ENCODE assay signal across 15 cellular contexts in the genomic region with DNA sequence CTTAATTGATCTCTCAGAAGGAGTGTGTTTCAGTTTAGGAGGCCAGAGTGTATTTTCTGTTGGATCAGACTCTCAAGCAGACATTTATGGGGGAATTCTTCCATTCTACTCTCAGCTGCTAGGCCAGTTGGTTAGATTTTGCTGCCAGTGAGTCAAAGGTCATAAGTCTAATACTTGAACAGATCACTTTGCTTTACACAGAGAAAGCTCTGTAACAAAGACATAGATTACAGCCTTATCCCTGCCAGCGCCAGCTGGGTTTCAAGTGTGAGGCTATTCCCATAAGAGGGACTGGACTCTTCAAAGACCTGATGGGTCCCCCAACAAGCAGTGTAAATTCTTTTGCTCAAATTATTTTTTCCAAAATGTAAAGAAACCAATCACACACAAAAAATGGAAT.
DNase-seq lines count a peak whose midpoint lies in the region; ATAC-seq and TF ChIP-seq lines count a peak whose summit lies in the region.
"Had no signal": no experiment of that assay in that cellular context is flagged by ENCODE, and none has a peak within 500 bp of the region (broad histone marks: within the 10 kb centered on the region; RNA-seq: fewer than 3 reads in every experiment).

No MANE protein-coding gene starts in this region.

- H3K79me1 ChIP-seq in neuronal stem cell (ENCODE audit: low read depth, low read length), result no peaks in the 10 kb centered on the region

- intact Hi-C loops in Caco-2 (cut with micrococcal nuclease; ENCODE audit: unreplicated experiment), result loop anchor here (5.0 to 10.0 kb wide), 2 partner anchors 142 to 390 kb away; no protein-coding TSS in a partner anchor

- WGBS in neuronal stem cell (ENCODE audit: extremely low coverage in 2 of 2, insufficient read length in 2 of 2, insufficient replicate concordance in 1 of 2), 2 donors, result no CpG with 5 or more reads among the region's 1 CpG

- H2BK120ac ChIP-seq in neuronal stem cell (ENCODE audit: low read depth, low read length), result no peak overlapping the region

- H3K9ac ChIP-seq in fibroblast of lung (ENCODE audit: insufficient read depth, low read length) (no peak overlapping the region), neuronal stem cell (ENCODE audit: low read depth, low read length, poor library complexity) (no peak overlapping the region)

- peaks cover 19% of the 10 kb centered on the region for H3K4me1 Mint-ChIP-seq in Caco-2 (ENCODE audit: low read depth, unreplicated experiment)

- no peak overlapping the region for H3K23ac ChIP-seq in neuronal stem cell (ENCODE audit: low read depth, low read length, poor library complexity)

- no peak overlapping the region for H4K91ac ChIP-seq in neuronal stem cell (ENCODE audit: low read depth, low read length, poor library complexity)

- H4K8ac ChIP-seq in neuronal stem cell (ENCODE audit: low read depth, low read length), result no peak overlapping the region

- POLR2A ChIA-PET in Caco-2 (lab: Charles Lee), result no interaction called here

- no TSS peak for BruUV-seq in Caco-2 (replicated peaks; lab: Mats Ljungman, UMichigan)

- DNase-seq in Caco-2, result no peak
- peak; percentile 41 for DNase-seq in NCI-H524 treated with DMSO at 0.1 percent for 48 hours (lab: John Stamatoyannopoulos, UW)
- DNase-seq in fibroblast of lung (ENCODE audit: low read depth in 2 of 2), result peak; percentile 19 to 47
- no peak for DNase-seq in neuronal stem cell (ENCODE audit: low spot score)
- DNase-seq in globus pallidus (ENCODE audit: low spot score), result no peak
- no peak for DNase-seq in HCEC 1CT
- no peak for DNase-seq in activated effector memory CD4-positive, alpha-beta T cell treated with Interleukin-2 at 50 U/mL for 16 hours
- DNase-seq: activated CD8-positive, alpha-beta memory T cell treated with anti-CD3 and anti-CD28 coated beads for 24 hours; activated naive CD4-positive, alpha-beta T cell treated with Interleukin-2 at 50 U/mL for 16 hours; brain microvascular endothelial cell; MV-4-11; SW 1271; upper lobe of right lung had no signal

- H3K14ac ChIP-seq in neuronal stem cell (ENCODE audit: low read length), result no peak overlapping the region

- H3K9me3 ChIP-seq in Caco-2, result no peaks in the 10 kb centered on the region
- no peaks in the 10 kb centered on the region for H3K9me3 ChIP-seq in fibroblast of lung (ENCODE audit: control insufficient read depth, insufficient read depth, low read depth, low read length)
- H3K9me3 ChIP-seq in neuronal stem cell (replicated peaks in 1 of 2; ENCODE audit: control insufficient read depth in 2 of 2, insufficient read depth in 1 of 2, low read depth in 1 of 2, low read length in 2 of 2), result peaks cover 2% of the 10 kb centered on the region in 2 donors
- H3K9me3 ChIP-seq: upper lobe of right lung had no signal

- peaks cover 5% of the 10 kb centered on the region for H3K4me1 ChIP-seq in Caco-2
- no peaks in the 10 kb centered on the region for H3K4me1 ChIP-seq in fibroblast of lung (ENCODE audit: control insufficient read depth, extremely low read depth, insufficient read depth, low read length)
- H3K4me1 ChIP-seq in neuronal stem cell (ENCODE audit: control insufficient read depth in 2 of 2, insufficient read depth in 1 of 2, low read depth in 1 of 2, low read length in 2 of 2), result peaks cover 2 to 15% of the 10 kb centered on the region in 2 donors
- H3K4me1 ChIP-seq: upper lobe of right lung had no signal

- no peak overlapping the region for H3K18ac ChIP-seq in neuronal stem cell (ENCODE audit: low read length)

- H2AFZ ChIP-seq in fibroblast of lung (ENCODE audit: low read length) (peak overlapping the region; percentile 36), neuronal stem cell (ENCODE audit: low read length) (peak overlapping the region; percentile 83)

- H2BK5ac ChIP-seq in neuronal stem cell (ENCODE audit: low read length), result no peak overlapping the region

- H2BK15ac ChIP-seq in neuronal stem cell (ENCODE audit: low read length), result no peak overlapping the region

- H3K4me2 ChIP-seq in fibroblast of lung (ENCODE audit: extremely low read depth, insufficient read depth, low read length) (no peak overlapping the region), neuronal stem cell (ENCODE audit: insufficient read depth, low read length, poor library complexity, severe bottlenecking) (no peak overlapping the region)

- no peak overlapping the region for H3K27ac ChIP-seq in fibroblast of lung (ENCODE audit: insufficient read depth, low read length)
- no peak overlapping the region for H3K27ac ChIP-seq in neuronal stem cell (replicated peaks; ENCODE audit: low read length)
- H3K27ac ChIP-seq: brain microvascular endothelial cell, upper lobe of right lung had no signal

- no peaks in the 10 kb centered on the region for H3K36me3 ChIP-seq in Caco-2 (ENCODE audit: control insufficient read depth, insufficient read depth, low read length)
- H3K36me3 ChIP-seq in fibroblast of lung (ENCODE audit: control insufficient read depth, insufficient read depth, low read length), result no peaks in the 10 kb centered on the region
- H3K36me3 ChIP-seq in neuronal stem cell (replicated peaks in 1 of 2; ENCODE audit: control insufficient read depth in 2 of 2, insufficient read depth in 2 of 2, low read length in 2 of 2), result no peaks in the 10 kb centered on the region
- H3K36me3 ChIP-seq: brain microvascular endothelial cell, upper lobe of right lung had no signal

- H3K27ac Mint-ChIP-seq in Caco-2 (ENCODE audit: unreplicated experiment), result peak overlapping the region; percentile 77
- H3K27ac Mint-ChIP-seq: natural killer cell treated with Interleukin-12 subunit alpha and Interleukin-12 subunit beta and Interleukin-15 and Interleukin-18, amount 100 ng/mL, for 72 hours had no signal

- H3K9me3 Mint-ChIP-seq in Caco-2 (ENCODE audit: unreplicated experiment), result no peaks in the 10 kb centered on the region
- H3K9me3 Mint-ChIP-seq: natural killer cell treated with Interleukin-12 subunit alpha and Interleukin-12 subunit beta and Interleukin-15 and Interleukin-18, amount 100 ng/mL, for 72 hours had no signal

- H2AK5ac ChIP-seq in neuronal stem cell (ENCODE audit: low read depth, low read length), result no peak overlapping the region

- no peak overlapping the region for H3K4ac ChIP-seq in neuronal stem cell (ENCODE audit: low read length)

- H3K4me3 ChIP-seq in Caco-2 (ENCODE audit: low read depth, low read length) (no peak overlapping the region), fibroblast of lung (replicated peaks in 1 of 4; ENCODE audit: control extremely low read depth in 1 of 4, insufficient read depth in 1 of 4, low read depth in 3 of 4, low read length in 4 of 4) (no peak overlapping the region), neuronal stem cell (ENCODE audit: low read length in 2 of 2) (no peak overlapping the region)
- H3K4me3 ChIP-seq: upper lobe of right lung had no signal

- H3K27me3 Mint-ChIP-seq in Caco-2 (ENCODE audit: insufficient read depth, unreplicated experiment), result no peaks in the 10 kb centered on the region
- H3K27me3 Mint-ChIP-seq: natural killer cell treated with Interleukin-12 subunit alpha and Interleukin-12 subunit beta and Interleukin-15 and Interleukin-18, amount 100 ng/mL, for 72 hours had no signal

- no peaks in the 10 kb centered on the region for H3K79me2 ChIP-seq in fibroblast of lung (ENCODE audit: control insufficient read depth, insufficient read depth, low read length)

- no peak for ATAC-seq in GM18498 (IDR thresholded peaks at IDR 0.05; ENCODE audit: unreplicated experiment)
- ATAC-seq: natural killer cell treated with Interleukin-12 subunit alpha and Interleukin-12 subunit beta and Interleukin-15 and Interleukin-18, amount 100 ng/mL, for 72 hours; upper lobe of right lung had no signal

- H3K27me3 ChIP-seq in Caco-2 (replicated peaks; ENCODE audit: control insufficient read depth, insufficient read depth, low read length) (no peaks in the 10 kb centered on the region), fibroblast of lung (ENCODE audit: control insufficient read depth, insufficient read depth, low read length) (no peaks in the 10 kb centered on the region), neuronal stem cell (ENCODE audit: control insufficient read depth in 3 of 3, insufficient read depth in 3 of 3, low read depth in 1 of 3, low read length in 3 of 3) (no peaks in the 10 kb centered on the region)
- H3K27me3 ChIP-seq: brain microvascular endothelial cell, upper lobe of right lung had no signal

- no peaks in the 10 kb centered on the region for H3K36me3 Mint-ChIP-seq in Caco-2 (ENCODE audit: insufficient read depth, unreplicated experiment)
- H3K36me3 Mint-ChIP-seq: natural killer cell treated with Interleukin-12 subunit alpha and Interleukin-12 subunit beta and Interleukin-15 and Interleukin-18, amount 100 ng/mL, for 72 hours had no signal

- no peak overlapping the region for H2BK12ac ChIP-seq in neuronal stem cell (ENCODE audit: low read length)

- H3K4me3 Mint-ChIP-seq in Caco-2 (ENCODE audit: unreplicated experiment), result no peak overlapping the region
- H3K4me3 Mint-ChIP-seq: natural killer cell treated with Interleukin-12 subunit alpha and Interleukin-12 subunit beta and Interleukin-15 and Interleukin-18, amount 100 ng/mL, for 72 hours had no signal

- CTCF ChIA-PET in Caco-2 (lab: Charles Lee), result no interaction called here

- no peaks in the 10 kb centered on the region for H4K20me1 ChIP-seq in fibroblast of lung (ENCODE audit: control insufficient read depth, extremely low read depth, insufficient read depth, low read length)

- TF ChIP-seq CTCF in Caco-2 (IDR thresholded peaks at IDR 0.05; ENCODE audit: insufficient read depth in 1 of 2, low read depth in 1 of 2, low read length in 1 of 2, severe bottlenecking in 1 of 2, unreplicated experiment in 1 of 2) (no peak), fibroblast of lung (conservative IDR thresholded peaks at IDR 0.05 in 1 of 2, IDR thresholded peaks at IDR 0.05 in 1 of 2; ENCODE audit: low read depth in 1 of 2, low read length in 2 of 2) (no peak)

Comparison
In these comparisons a context has a peak if more than half of its experiments do, and no peak if none do; other contexts are left out.
1. DNase-seq: peak in NCI-H524 treated with DMSO at 0.1 percent for 48 hours (single experiment) and fibroblast of lung (2 of 2); none in Caco-2 (0 of 2), neuronal stem cell (single experiment), globus pallidus (single experiment), HCEC 1CT (single experiment) and activated effector memory CD4-positive, alpha-beta T cell treated with Interleukin-2 at 50 U/mL for 16 hours (single experiment).